Comparison of ENCODE assay signal across 3 cellular contexts in genomic region chr10:112689327-112689726, GRCh38.
TF ChIP-seq lines count a peak whose summit lies in the region.

No MANE protein-coding gene starts in this region.

TF ChIP-seq in HEK293, 187 proteins besides CTCF, POLR2A, EP300 and RAD21 (continued from another document):
- peak; percentile 29; the same call in 1 of the 2 replicates for TF ChIP-seq ZNF513 (tag by site-specific recombination; IDR thresholded peaks at IDR 0.05)
- TF ChIP-seq ZNF654 (tag by site-specific recombination; IDR thresholded peaks at IDR 0.05; ENCODE audit: low read depth), result peak; percentile 21; the same call in 1 of the 2 replicates
- peak; percentile 38; the same call in 1 of the 2 replicates for TF ChIP-seq KLF1 (tag by site-specific recombination; IDR thresholded peaks at IDR 0.05)
- no peak for TF ChIP-seq ZNF433 (tag by site-specific recombination; IDR thresholded peaks at IDR 0.05; ENCODE audit: low read depth)
TF ChIP-seq in HEK293: peak in this region for 4.

TF ChIP-seq in K562, 482 proteins besides CTCF, POLR2A, EP300 and RAD21 (continued from another document):
- TF ChIP-seq NFIC (IDR thresholded peaks at IDR 0.05), result no peak
- no peak for TF ChIP-seq THRA (IDR thresholded peaks at IDR 0.05)
- TF ChIP-seq AFF4 (CRISPR knock-in tag; IDR thresholded peaks at IDR 0.05), result no peak
- TF ChIP-seq HIVEP1 (CRISPR knock-in tag; IDR thresholded peaks at IDR 0.05), result no peak
- TF ChIP-seq HCFC1 (IDR thresholded peaks at IDR 0.05; ENCODE audit: low read depth, low read length), result no peak
- no peak for TF ChIP-seq CREB1 (IDR thresholded peaks at IDR 0.05)
- no peak for TF ChIP-seq CREB1 (CRISPR knock-in tag; IDR thresholded peaks at IDR 0.05)
- TF ChIP-seq TCFL5 (CRISPR knock-in tag; conservative IDR thresholded peaks at IDR 0.05), result no peak
- no peak for TF ChIP-seq KLF6 (CRISPR knock-in tag; IDR thresholded peaks at IDR 0.05; ENCODE audit: borderline replicate concordance)
- no peak for TF ChIP-seq MIER1 (IDR thresholded peaks at IDR 0.05; ENCODE audit: low read depth)
- TF ChIP-seq PRPF4 (IDR thresholded peaks at IDR 0.05; ENCODE audit: insufficient read depth, low read depth, low read length, poor library complexity, severe bottlenecking), result no peak
- no peak for TF ChIP-seq ZNF384 (IDR thresholded peaks at IDR 0.05; ENCODE audit: low read depth, low read length)

TF ChIP-seq in HepG2, 621 proteins besides CTCF, POLR2A, EP300 and RAD21 (continued from another document and continues in another):
- no peak for TF ChIP-seq ATF4 (CRISPR knock-in tag; IDR thresholded peaks at IDR 0.05)
- no peak for TF ChIP-seq ZNF329 (CRISPR knock-in tag; IDR thresholded peaks at IDR 0.05; ENCODE audit: low read depth)
- TF ChIP-seq ZNF678 (CRISPR knock-in tag; IDR thresholded peaks at IDR 0.05), result no peak
- 0 out of 2 replicates have a peak, but pooled peaks have one; percentile 33 for TF ChIP-seq SKIL (CRISPR knock-in tag; IDR thresholded peaks at IDR 0.05; ENCODE audit: borderline replicate concordance)
- no peak for TF ChIP-seq FIP1L1 (IDR thresholded peaks at IDR 0.05; ENCODE audit: borderline replicate concordance, insufficient read depth, low read depth, low read length)
- TF ChIP-seq ZNF710 (CRISPR knock-in tag; IDR thresholded peaks at IDR 0.05; ENCODE audit: borderline replicate concordance), result no peak
- TF ChIP-seq KIAA2018 (CRISPR knock-in tag; IDR thresholded peaks at IDR 0.05; ENCODE audit: borderline replicate concordance), result no peak
- TF ChIP-seq ARID5B (CRISPR knock-in tag; IDR thresholded peaks at IDR 0.05), result 0 out of 2 replicates have a peak, but pooled peaks have one; percentile 16
- TF ChIP-seq HNF1B (CRISPR knock-in tag; IDR thresholded peaks at IDR 0.05), result peak; percentile 58; the same call in 1 of the 2 replicates
- no peak for TF ChIP-seq ZNF776 (CRISPR knock-in tag; IDR thresholded peaks at IDR 0.05)
- TF ChIP-seq ZNF687 (CRISPR knock-in tag; IDR thresholded peaks at IDR 0.05), result peak; percentile 32; the same call in 1 of the 2 replicates
- no peak for TF ChIP-seq ELF4 (CRISPR knock-in tag; IDR thresholded peaks at IDR 0.05; ENCODE audit: borderline replicate concordance)
- 0 out of 2 replicates have a peak, but pooled peaks have one; percentile 53 for TF ChIP-seq CCDC6 (CRISPR knock-in tag; IDR thresholded peaks at IDR 0.05)
- 0 out of 2 replicates have a peak, but pooled peaks have one; percentile 56 for TF ChIP-seq HOMEZ (CRISPR knock-in tag; IDR thresholded peaks at IDR 0.05; ENCODE audit: low read depth)
- TF ChIP-seq SALL1 (CRISPR knock-in tag; IDR thresholded peaks at IDR 0.05), result 0 out of 2 replicates have a peak, but pooled peaks have one; percentile 32
